In the genomic region with DNA sequence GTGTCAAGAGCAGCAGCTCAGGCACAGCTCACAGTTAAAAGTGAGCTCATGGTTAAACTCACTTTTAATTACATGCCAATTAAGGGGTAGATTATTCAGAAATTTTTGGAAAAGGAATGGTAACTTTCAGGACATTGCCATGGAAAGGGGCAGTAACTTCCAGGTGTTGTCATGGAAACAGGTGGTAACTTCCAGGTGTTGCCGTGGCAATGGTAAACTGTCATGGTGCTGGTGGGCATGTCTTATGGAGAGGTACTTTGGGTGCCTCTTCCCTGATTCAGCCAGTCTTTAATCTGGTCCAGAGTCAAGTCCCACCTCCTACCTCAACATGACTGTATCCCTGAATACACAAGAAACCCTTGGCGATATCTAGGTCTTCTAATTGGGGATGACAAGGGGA, we compare ENCODE assay signal across 36 cellular contexts.
"Had no signal": no experiment of that assay in that cellular context is flagged by ENCODE, and none has a peak within 500 bp of the region (broad histone marks: within the 10 kb centered on the region; RNA-seq: fewer than 3 reads in every experiment).

No MANE protein-coding gene starts in this region.

- H3K4me1 Mint-ChIP-seq: activated CD4-positive, alpha-beta memory T cell treated with anti-CD3 and anti-CD28 coated beads, Interleukin-2, amount 10 ng/mL, durations not matched to agents 7 days and 5 days; activated CD8-positive, alpha-beta memory T cell treated with anti-CD3 and anti-CD28 coated beads, Interleukin-2, amount 10 ng/mL, durations not matched to agents 7 days and 5 days; activated naive CD4-positive, alpha-beta T cell treated with anti-CD3 and anti-CD28 coated beads, Interleukin-2, amount 10 ng/mL, durations not matched to agents 7 days and 5 days; activated naive CD8-positive, alpha-beta T cell treated with anti-CD3 and anti-CD28 coated beads, Interleukin-2, amount 50 U/mL, for 24 hours had no signal

- H3K27ac Mint-ChIP-seq: activated CD4-positive, alpha-beta memory T cell treated with anti-CD3 and anti-CD28 coated beads, Interleukin-2, amount 10 ng/mL, durations not matched to agents 7 days and 5 days; activated CD8-positive, alpha-beta memory T cell treated with anti-CD3 and anti-CD28 coated beads, Interleukin-2, amount 10 ng/mL, durations not matched to agents 7 days and 5 days; activated naive CD4-positive, alpha-beta T cell treated with anti-CD3 and anti-CD28 coated beads, Interleukin-2, amount 10 ng/mL, durations not matched to agents 7 days and 5 days; activated naive CD8-positive, alpha-beta T cell; activated naive CD8-positive, alpha-beta T cell treated with anti-CD3 and anti-CD28 coated beads, Interleukin-2, amount 50 U/mL, for 24 hours; brain had no signal

- H3K36me3 Mint-ChIP-seq: activated CD8-positive, alpha-beta memory T cell treated with anti-CD3 and anti-CD28 coated beads, Interleukin-2, amount 10 ng/mL, durations not matched to agents 7 days and 5 days; activated naive CD4-positive, alpha-beta T cell treated with anti-CD3 and anti-CD28 coated beads, Interleukin-2, amount 10 ng/mL, durations not matched to agents 7 days and 5 days; activated naive CD8-positive, alpha-beta T cell had no signal

- FAIRE-seq: bronchial epithelial cell, RCC 7860 had no signal

- H3K4me3 ChIP-seq: PC-9 had no signal

- H3K27me3 Mint-ChIP-seq: activated CD4-positive, alpha-beta memory T cell treated with anti-CD3 and anti-CD28 coated beads, Interleukin-2, amount 10 ng/mL, durations not matched to agents 7 days and 5 days; activated CD8-positive, alpha-beta memory T cell treated with anti-CD3 and anti-CD28 coated beads, Interleukin-2, amount 10 ng/mL, durations not matched to agents 7 days and 5 days; activated naive CD4-positive, alpha-beta T cell treated with anti-CD3 and anti-CD28 coated beads, Interleukin-2, amount 10 ng/mL, durations not matched to agents 7 days and 5 days; activated naive CD8-positive, alpha-beta T cell; activated naive CD8-positive, alpha-beta T cell treated with anti-CD3 and anti-CD28 coated beads, Interleukin-2, amount 50 U/mL, for 24 hours; brain had no signal

- H3K27ac ChIP-seq: PC-9, RWPE1, VCaP had no signal

- H3K4me3 Mint-ChIP-seq: activated CD4-positive, alpha-beta memory T cell treated with anti-CD3 and anti-CD28 coated beads, Interleukin-2, amount 10 ng/mL, durations not matched to agents 7 days and 5 days; activated CD8-positive, alpha-beta memory T cell treated with anti-CD3 and anti-CD28 coated beads, Interleukin-2, amount 10 ng/mL, durations not matched to agents 7 days and 5 days; activated naive CD4-positive, alpha-beta T cell treated with anti-CD3 and anti-CD28 coated beads, Interleukin-2, amount 10 ng/mL, durations not matched to agents 7 days and 5 days; activated naive CD8-positive, alpha-beta T cell; activated naive CD8-positive, alpha-beta T cell treated with anti-CD3 and anti-CD28 coated beads, Interleukin-2, amount 50 U/mL, for 24 hours; brain had no signal

- ATAC-seq: activated CD8-positive, alpha-beta memory T cell treated with anti-CD3 and anti-CD28 coated beads, Interleukin-2, amount 10 ng/mL, durations not matched to agents 7 days and 5 days; activated naive CD8-positive, alpha-beta T cell treated with anti-CD3 and anti-CD28 coated beads, Interleukin-2, amount 50 U/mL, for 24 hours; Right ventricle myocardium inferior; SK-N-SH treated with all-trans-retinoic acid at 6 μM for 48 hours had no signal

- DNase-seq: activated CD4-positive, alpha-beta memory T cell treated with anti-CD3 and anti-CD28 coated beads, Interleukin-2, amount 10 ng/mL, durations not matched to agents 7 days and 5 days; activated CD4-positive, alpha-beta T cell treated with anti-CD3 and anti-CD28 coated beads for 1 hour; activated CD4-positive, alpha-beta T cell treated with anti-CD3 and anti-CD28 coated beads for 48 hours; activated CD4-positive, CD25-positive, alpha-beta regulatory T cell; activated CD8-positive, alpha-beta memory T cell treated with anti-CD3 and anti-CD28 coated beads for 24 hours; activated CD8-positive, alpha-beta memory T cell treated with anti-CD3 and anti-CD28 coated beads, Interleukin-2, amount 10 ng/mL, durations not matched to agents 7 days and 5 days; activated CD8-positive, alpha-beta memory T cell treated with anti-CD3 and anti-CD28 coated beads, Interleukin-2, amount 50 U/mL, for 48 hours; activated effector memory CD4-positive, alpha-beta T cell treated with Interleukin-2 at 50 U/mL for 16 hours; activated naive CD4-positive, alpha-beta T cell treated with anti-CD3 and anti-CD28 coated beads, Interleukin-2, amount 10 ng/mL, durations not matched to agents 7 days and 5 days; activated naive CD8-positive, alpha-beta T cell treated with anti-CD3 and anti-CD28 coated beads, Interleukin-2, amount 50 U/mL, for 24 hours; activated T-cell treated with anti-CD3 and anti-CD28 coated beads, Interleukin-2, amount 50 U/mL, for 48 hours; caudate nucleus; cerebellar nuclear complex; NCI-H1092 treated with DMSO at 0.1 percent for 48 hours; NCI-H1417; NCI-H146; NCI-H187; NCI-H2029 treated with DMSO at 0.1 percent for 48 hours; NCI-H2107; NCI-H446 treated with DMSO at 0.1 percent for 48 hours; NCI-H524; NCI-H69; NK-92 treated with Interleukin-12 subunit alpha and Interleukin-12 subunit beta, amount 100 ng/mL, for 24 hours; PC-9; SIG-M5; T-helper 1 cell; T-helper 2 cell; T-helper 9 cell had no signal

- H2AFZ ChIP-seq: PC-9 had no signal

- H3K4me2 ChIP-seq: PC-9 had no signal
